1 cellular context compared by ENCODE assay signal in genomic region chr16:19940195-19940594, GRCh38.
TF ChIP-seq lines count a peak whose summit lies in the region.

No MANE protein-coding gene starts in this region.

TF ChIP-seq in K562, 482 proteins besides CTCF, POLR2A, EP300 and RAD21:
- TF ChIP-seq ZBTB40 (IDR thresholded peaks at IDR 0.05): peak; percentile 85
- TF ChIP-seq ZBTB40 (CRISPR knock-in tag; IDR thresholded peaks at IDR 0.05): 0 out of 2 replicates have a peak, but pooled peaks have one; percentile 25
- TF ChIP-seq CBFB (CRISPR knock-in tag; IDR thresholded peaks at IDR 0.05): no peak
TF ChIP-seq in K562: peak in this region for 1.
